Comparison of ENCODE assay signal across 1 cellular context in the genomic region with DNA sequence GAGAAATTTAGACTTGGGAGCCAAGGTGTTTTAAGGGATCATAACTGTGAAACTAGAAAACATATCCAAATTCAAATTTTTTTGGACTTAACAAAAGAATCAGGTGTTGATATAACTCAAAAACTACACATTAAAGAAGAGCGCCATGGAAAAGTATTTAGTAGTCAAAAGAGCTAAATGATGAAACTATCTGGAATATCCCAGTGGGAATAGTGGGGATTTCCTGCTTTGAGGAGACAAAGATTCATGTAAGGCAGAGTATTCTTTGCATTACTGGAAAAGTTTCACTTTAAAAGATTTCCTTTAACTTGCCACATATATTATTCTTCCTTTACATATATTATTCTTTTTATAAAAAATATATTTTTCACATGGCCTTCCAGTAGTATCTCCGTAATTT.
TF ChIP-seq lines count a peak whose summit lies in the region.

No MANE protein-coding gene starts in this region.

TF ChIP-seq in IMR-90, 13 proteins besides CTCF, POLR2A, EP300 and RAD21:
- TF ChIP-seq MAFK (IDR thresholded peaks at IDR 0.05; ENCODE audit: low read depth, low read length) (no peak), SMC3 (IDR thresholded peaks at IDR 0.05; ENCODE audit: low read depth, low read length) (no peak), RCOR1 (IDR thresholded peaks at IDR 0.05; ENCODE audit: insufficient replicate concordance, low read length) (no peak), CEBPB (IDR thresholded peaks at IDR 0.05; ENCODE audit: low read depth, low read length) (no peak), MAZ (IDR thresholded peaks at IDR 0.05; ENCODE audit: borderline replicate concordance, low read depth, low read length) (no peak), CHD1 (IDR thresholded peaks at IDR 0.05; ENCODE audit: low read depth, low read length) (no peak), RFX5 (IDR thresholded peaks at IDR 0.05; ENCODE audit: low read depth, low read length) (no peak), NFE2L2 (IDR thresholded peaks at IDR 0.05; ENCODE audit: low read depth, low read length) (no peak), ELK1 (IDR thresholded peaks at IDR 0.05; ENCODE audit: borderline replicate concordance, low read depth, low read length) (no peak), MXI1 (IDR thresholded peaks at IDR 0.05; ENCODE audit: borderline replicate concordance, low read depth, low read length) (no peak), BHLHE40 (IDR thresholded peaks at IDR 0.05; ENCODE audit: low read depth, low read length) (no peak), FOS (IDR thresholded peaks at IDR 0.05; ENCODE audit: low read depth, low read length) (no peak)
- TF ChIP-seq, protein P1, sequence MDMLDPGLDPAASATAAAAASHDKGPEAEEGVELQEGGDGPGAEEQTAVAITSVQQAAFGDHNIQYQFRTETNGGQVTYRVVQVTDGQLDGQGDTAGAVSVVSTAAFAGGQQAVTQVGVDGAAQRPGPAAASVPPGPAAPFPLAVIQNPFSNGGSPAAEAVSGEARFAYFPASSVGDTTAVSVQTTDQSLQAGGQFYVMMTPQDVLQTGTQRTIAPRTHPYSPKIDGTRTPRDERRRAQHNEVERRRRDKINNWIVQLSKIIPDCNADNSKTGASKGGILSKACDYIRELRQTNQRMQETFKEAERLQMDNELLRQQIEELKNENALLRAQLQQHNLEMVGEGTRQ (IDR thresholded peaks at IDR 0.05; ENCODE audit: low read depth, low read length) = no peak
